Comparison of ENCODE assay signal across 1 cellular context in genomic region chr12:50351120-50352043, GRCh38.
TF ChIP-seq lines count a peak whose summit lies in the region.

No MANE protein-coding gene starts in this region.

TF ChIP-seq in HEK293, 187 proteins besides CTCF, POLR2A, EP300 and RAD21 (continued from another document):
- TF ChIP-seq PRDM6 (tag by site-specific recombination; IDR thresholded peaks at IDR 0.05) (no peak), PRDM1 (tag by site-specific recombination; IDR thresholded peaks at IDR 0.05) (no peak), ZNF837 (tag by site-specific recombination; IDR thresholded peaks at IDR 0.05) (no peak), ZBTB17 (tag by site-specific recombination; IDR thresholded peaks at IDR 0.05) (peak; percentile 73), ZNF394 (tag by site-specific recombination; IDR thresholded peaks at IDR 0.05; ENCODE audit: borderline replicate concordance) (no peak), REPIN1 (tag by site-specific recombination; IDR thresholded peaks at IDR 0.05; ENCODE audit: low read depth) (no peak), ZBTB48 (tag by site-specific recombination; IDR thresholded peaks at IDR 0.05) (peak; percentile 22; the same call in 1 of the 2 replicates), ZNF274 (IDR thresholded peaks at IDR 0.05; ENCODE audit: low read length) (no peak), ZNF274 (tag by site-specific recombination; IDR thresholded peaks at IDR 0.05; ENCODE audit: borderline replicate concordance) (no peak), ZNF510 (tag by site-specific recombination; IDR thresholded peaks at IDR 0.05; ENCODE audit: insufficient replicate concordance) (no peak), ZNF366 (tag by site-specific recombination; conservative IDR thresholded peaks at IDR 0.05) (no peak)
